8 cellular contexts compared by ENCODE assay signal in the genomic region with DNA sequence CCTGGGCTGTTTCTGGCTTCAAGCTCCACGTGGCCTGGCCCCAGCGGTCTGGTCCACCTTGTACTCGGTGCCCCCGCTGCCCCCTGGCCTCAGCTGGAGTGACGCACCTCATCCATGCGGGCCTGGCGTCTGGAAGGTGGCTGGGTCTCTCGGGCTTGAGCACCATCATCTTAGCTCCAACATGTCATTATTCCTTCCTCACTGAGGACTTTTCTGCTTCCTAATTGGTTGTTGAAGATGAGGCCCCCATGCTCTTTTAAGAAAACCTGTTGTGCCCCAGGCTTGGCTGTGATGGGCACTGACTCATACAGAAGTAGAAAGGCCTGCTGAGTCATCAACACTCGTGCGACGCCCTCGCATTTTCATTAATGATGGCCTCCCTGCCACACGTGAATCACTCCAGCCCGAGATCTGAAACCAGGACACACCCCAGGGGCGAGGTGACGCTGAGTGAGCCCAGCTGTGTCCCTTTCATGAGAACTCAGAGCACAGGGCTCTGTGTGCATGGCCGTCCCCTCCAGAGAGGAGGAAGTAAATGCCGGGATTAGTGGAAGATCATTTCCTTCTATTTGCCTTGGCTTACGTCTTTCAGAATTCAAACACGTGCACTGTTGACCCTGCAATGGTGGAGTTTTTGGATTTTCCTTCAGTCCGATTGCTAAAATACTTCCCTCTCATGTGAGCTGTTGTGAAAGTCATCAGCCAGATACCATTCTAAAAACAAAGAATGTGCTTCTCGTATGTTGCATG. TPM values are rescaled to one million over a fixed set of nuclear protein-coding genes. Genes with fewer than 3 reads are reported as not detected.
DNase-seq lines count a peak whose midpoint lies in the region; TF ChIP-seq lines count a peak whose summit lies in the region.

No MANE protein-coding gene starts in this region.

- TF ChIP-seq RAD21 in Ishikawa (IDR thresholded peaks at IDR 0.05; ENCODE audit: low read depth) = no peak

- peak overlapping the region; percentile 46 for H3K4me3 ChIP-seq in GM23248
- H3K4me3 ChIP-seq in epithelial cell of esophagus (ENCODE audit: low read length) = no peak overlapping the region
- no peak overlapping the region for H3K4me3 ChIP-seq in ovary
- H3K4me3 ChIP-seq in vagina = no peak overlapping the region

- TF ChIP-seq CTCF in epithelial cell of esophagus (IDR thresholded peaks at IDR 0.05; ENCODE audit: insufficient read depth, low read depth, low read length, missing control alignments) (no peak), ovary (IDR thresholded peaks at IDR 0.05) (no peak), vagina (IDR thresholded peaks at IDR 0.05) (no peak)

- H3K9ac ChIP-seq in GM23248 = peak overlapping the region; percentile 51

- H3K4me1 Mint-ChIP-seq in activated CD4-positive, alpha-beta T cell treated with anti-CD3 and anti-CD28 coated beads, Interleukin-2, amount 10 ng/mL, durations not matched to agents 24 days and 14 days = peaks cover 8% of the 10 kb centered on the region

- H3F3A ChIP-seq in GM23248 (ENCODE audit: insufficient read depth) = 0 out of 2 replicates have a peak, but pooled peaks cover 11% of the 10 kb centered on the region

- peak overlapping the region; percentile 20 for H3K27ac Mint-ChIP-seq in activated CD4-positive, alpha-beta T cell treated with anti-CD3 and anti-CD28 coated beads, Interleukin-2, amount 10 ng/mL, durations not matched to agents 24 days and 14 days

- peaks cover 76% of the 10 kb centered on the region for H3K27me3 Mint-ChIP-seq in activated CD4-positive, alpha-beta T cell treated with anti-CD3 and anti-CD28 coated beads, Interleukin-2, amount 10 ng/mL, durations not matched to agents 24 days and 14 days

- no peaks in the 10 kb centered on the region for H3K36me3 Mint-ChIP-seq in activated CD4-positive, alpha-beta T cell treated with anti-CD3 and anti-CD28 coated beads, Interleukin-2, amount 10 ng/mL, durations not matched to agents 24 days and 14 days (ENCODE audit: low read depth)

- intact Hi-C loops in activated CD4-positive, alpha-beta T cell treated with anti-CD3 and anti-CD28 coated beads, Interleukin-2, amount 10 ng/mL, durations not matched to agents 24 days and 14 days (cut with micrococcal nuclease) = no loop called here
- intact Hi-C loops in ovary (cut with DNase I) (no loop called here), vagina (cut with DNase I) (no loop called here)

- in situ Hi-C loops in GM23248 (cut with MboI) = loop anchor here (25.0 kb wide), 2 partner anchors 512 to 662 kb away; no protein-coding TSS in a partner anchor

- H3K9me2 ChIP-seq in GM23248 (ENCODE audit: insufficient read depth) = no peaks in the 10 kb centered on the region

- H3K36me3 ChIP-seq in GM23248 (ENCODE audit: low read depth) = no peaks in the 10 kb centered on the region
- H3K36me3 ChIP-seq in ovary = no peaks in the 10 kb centered on the region
- no peaks in the 10 kb centered on the region for H3K36me3 ChIP-seq in vagina

- H3K4me3 Mint-ChIP-seq in activated CD4-positive, alpha-beta T cell treated with anti-CD3 and anti-CD28 coated beads, Interleukin-2, amount 10 ng/mL, durations not matched to agents 24 days and 14 days = peak overlapping the region; percentile 16

- H3K27me3 ChIP-seq in GM23248 (replicated peaks; ENCODE audit: insufficient read depth) = 0 out of 2 replicates have a peak, but pooled peaks cover 6% of the 10 kb centered on the region
- H3K27me3 ChIP-seq in ovary = no peaks in the 10 kb centered on the region
- no peaks in the 10 kb centered on the region for H3K27me3 ChIP-seq in vagina

- H2AFZ ChIP-seq in GM23248 = peak overlapping the region; percentile 65

- no peaks in the 10 kb centered on the region for H3K9me3 Mint-ChIP-seq in activated CD4-positive, alpha-beta T cell treated with anti-CD3 and anti-CD28 coated beads, Interleukin-2, amount 10 ng/mL, durations not matched to agents 24 days and 14 days

- TF ChIP-seq POLR2A in ovary (IDR thresholded peaks at IDR 0.05) (no peak), vagina (IDR thresholded peaks at IDR 0.05) (no peak)

- H3K27ac ChIP-seq in GM23248 = peak overlapping the region; percentile 60
- no peak overlapping the region for H3K27ac ChIP-seq in ovary
- H3K27ac ChIP-seq in vagina = peak overlapping the region; percentile 26

- TF ChIP-seq EP300 in Ishikawa (IDR thresholded peaks at IDR 0.05; ENCODE audit: borderline replicate concordance) (peak; percentile 15; the same call in 1 of the 2 replicates), ovary (IDR thresholded peaks at IDR 0.05) (no peak)

- H3K9me3 ChIP-seq in GM23248 (ENCODE audit: low read depth) = no peaks in the 10 kb centered on the region
- H3K9me3 ChIP-seq in ovary = no peaks in the 10 kb centered on the region
- no peaks in the 10 kb centered on the region for H3K9me3 ChIP-seq in vagina

- DNase-seq in GM04504 (ENCODE audit: low read depth) = peak; percentile 88
- DNase-seq in GM23248 = peak; percentile 100
- DNase-seq in activated CD4-positive, alpha-beta T cell treated with anti-CD3 and anti-CD28 coated beads, Interleukin-2, amount 10 ng/mL, durations not matched to agents 24 days and 14 days = peak; percentile 66
- peak; percentile 99 for DNase-seq in epithelial cell of esophagus (ENCODE audit: low read depth)
- peak in 4 of 5 donors; percentile 24 to 65 (median 60) for DNase-seq in ovary
- peak in 1 of 2 donors; percentile 94 for DNase-seq in vagina (ENCODE audit: extremely low spot score in 2 of 2)
- DNase-seq in globus pallidus (ENCODE audit: low spot score) = no peak

- no peaks in the 10 kb centered on the region for H3K79me2 ChIP-seq in GM23248 (ENCODE audit: insufficient read depth)

- H3K4me2 ChIP-seq in GM23248 (ENCODE audit: unreplicated experiment) = peak overlapping the region; percentile 76

- WGBS in GM23248 (ENCODE audit: low coverage in 1 of 2, low lambda C conversion rate in 2 of 2, missing lambda C conversion rate in 2 of 2), 2 experiments = 22 to 23% methylated on average over 22 of the region's 22 CpGs
- WGBS in ovary, 3 donors = 35 to 43% (median 37%) methylated on average over 22 of the region's 22 CpGs

- peaks cover 12% of the 10 kb centered on the region for H3K4me1 ChIP-seq in GM23248 (ENCODE audit: insufficient read depth)
- H3K4me1 ChIP-seq in ovary (ENCODE audit: insufficient read depth) = no peaks in the 10 kb centered on the region
- H3K4me1 ChIP-seq in vagina = peaks cover 18% of the 10 kb centered on the region

- H4K20me1 ChIP-seq in GM23248 (ENCODE audit: insufficient read depth) = no peaks in the 10 kb centered on the region

TF ChIP-seq in Ishikawa, 13 proteins besides CTCF, POLR2A, EP300 and RAD21 (continues in another document):
- TF ChIP-seq EGR1 (IDR thresholded peaks at IDR 0.05) (peak; percentile 70), TAF1 (IDR thresholded peaks at IDR 0.05; ENCODE audit: low read depth) (no peak), MAX (IDR thresholded peaks at IDR 0.05) (peak; percentile 73), TEAD4 (IDR thresholded peaks at IDR 0.05) (0 out of 2 replicates have a peak, but pooled peaks have one; percentile 12), FOXM1 (IDR thresholded peaks at IDR 0.05; ENCODE audit: borderline replicate concordance, low read depth) (no peak), CREB1 (IDR thresholded peaks at IDR 0.05; ENCODE audit: low read depth) (no peak), YY1 (IDR thresholded peaks at IDR 0.05; ENCODE audit: low read depth) (peak; percentile 38; the same call in 1 of the 2 replicates)
- TF ChIP-seq, protein P1, sequence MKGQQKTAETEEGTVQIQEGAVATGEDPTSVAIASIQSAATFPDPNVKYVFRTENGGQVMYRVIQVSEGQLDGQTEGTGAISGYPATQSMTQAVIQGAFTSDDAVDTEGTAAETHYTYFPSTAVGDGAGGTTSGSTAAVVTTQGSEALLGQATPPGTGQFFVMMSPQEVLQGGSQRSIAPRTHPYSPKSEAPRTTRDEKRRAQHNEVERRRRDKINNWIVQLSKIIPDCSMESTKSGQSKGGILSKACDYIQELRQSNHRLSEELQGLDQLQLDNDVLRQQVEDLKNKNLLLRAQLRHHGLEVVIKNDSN (IDR thresholded peaks at IDR 0.05) = peak; percentile 31; the same call in 1 of the 2 replicates

RNA-seq across cellular contexts. Expression of gene GJA3, which starts 14.0 kb away (rescaled TPM):
- 5.5 and 5.8 TPM in 2 replicates for total RNA-seq in GM23248 (2014; rRNA removed; shearing (Covaris generic))
- polyA plus RNA-seq in GM23248 (2016; fragmentation: Nextera tagmentation; extraction: Ambion mirVana) (1.9 and 2.1 TPM in 2 replicates), ovary (under 1 TPM; 0.12 to 0.20 TPM)
- 0.02 TPM in 1 of 2 replicates, not detected in the other for total RNA-seq in activated CD4-positive, alpha-beta T cell treated with anti-CD3 and anti-CD28 coated beads, Interleukin-2, amount 10 ng/mL, durations not matched to agents 24 days and 14 days
- total RNA-seq in ovary (under 1 TPM in 5 of 7 donors, not detected in 2; 0.08 to 0.34 (median 0.15) TPM), vagina (not detected)

RNA-seq across cellular contexts. Expression of gene GJB2, which starts 17.9 kb away (rescaled TPM):
- 0.11 and 0.25 TPM in 2 replicates for total RNA-seq in GM23248 (2014; rRNA removed; shearing (Covaris generic))
- polyA plus RNA-seq in GM23248 (2016; fragmentation: Nextera tagmentation; extraction: Ambion mirVana) (0.16 and 0.20 TPM in 2 replicates), ovary (under 1 TPM; 0.13 to 0.72 TPM)
- total RNA-seq in activated CD4-positive, alpha-beta T cell treated with anti-CD3 and anti-CD28 coated beads, Interleukin-2, amount 10 ng/mL, durations not matched to agents 24 days and 14 days = 3.3 and 3.6 TPM in 2 replicates
- total RNA-seq in ovary (1 to 10 TPM in 2 of 7 donors, under 1 TPM in 2, not detected in 3; 0.30 to 2.5 (median 1.4) TPM), vagina (217 TPM)

RNA-seq across cellular contexts. Expression of gene GJB6, which starts 57.3 kb away (rescaled TPM):
- not detected in 2 replicates for total RNA-seq in GM23248 (2014; rRNA removed; shearing (Covaris generic))
- polyA plus RNA-seq in GM23248 (2016; fragmentation: Nextera tagmentation; extraction: Ambion mirVana) (not detected in 2 replicates), ovary (not detected)
- 0.91 and 1.2 TPM in 2 replicates for total RNA-seq in activated CD4-positive, alpha-beta T cell treated with anti-CD3 and anti-CD28 coated beads, Interleukin-2, amount 10 ng/mL, durations not matched to agents 24 days and 14 days
- total RNA-seq in ovary (not detected), vagina (121 TPM)

Comparison
In these comparisons a context has a peak if more than half of its experiments do, and no peak if none do; other contexts are left out.
1. H3K27ac ChIP-seq: peak in GM23248 (single experiment) and vagina (single experiment); none in ovary (0 of 2).
2. RNA of gene GJB2, which starts 17.9 kb away (total RNA-seq): 217 TPM in vagina (single experiment); 3.3 to 3.6 TPM in activated CD4-positive, alpha-beta T cell treated with anti-CD3 and anti-CD28 coated beads, Interleukin-2, amount 10 ng/mL, durations not matched to agents 24 days and 14 days, 0.30 to 2.5 TPM in ovary and 0.11 to 0.25 TPM in GM23248; every median in the first group is over 10 times any median in the second.
3. RNA of gene GJB6, which starts 57.3 kb away (total RNA-seq): 121 TPM in vagina (single experiment); 0.91 to 1.2 TPM in activated CD4-positive, alpha-beta T cell treated with anti-CD3 and anti-CD28 coated beads, Interleukin-2, amount 10 ng/mL, durations not matched to agents 24 days and 14 days, not detected in GM23248 and not detected in ovary; every median in the first group is over 10 times any median in the second.